Comparison of ENCODE assay signal across 8 cellular contexts in the genomic region with DNA sequence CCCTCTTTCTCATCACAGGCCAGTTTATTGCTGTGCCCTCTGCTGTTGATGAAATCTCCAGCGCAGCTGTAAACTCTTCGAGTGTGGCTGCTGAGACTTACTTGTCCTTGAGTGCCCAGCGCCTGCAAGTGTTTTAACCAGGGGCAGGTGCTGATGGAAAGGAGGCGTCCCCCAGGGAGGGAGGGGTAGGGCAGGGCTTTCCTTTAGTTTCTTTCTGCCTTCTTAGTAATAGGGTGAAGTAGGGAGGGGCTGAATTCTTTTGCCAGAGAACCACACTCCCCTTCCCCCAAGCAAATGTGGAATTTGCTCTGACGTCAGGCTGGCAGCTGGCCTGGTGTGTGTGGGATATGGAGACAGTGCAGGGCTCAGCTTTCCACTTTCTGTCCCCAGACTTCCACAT.
A peak's percentile ranks its signal among the peaks of the same experiment; 100 is the strongest.
DNase-seq lines count a peak whose midpoint lies in the region; ATAC-seq and TF ChIP-seq lines count a peak whose summit lies in the region.

No MANE protein-coding gene starts in this region.

- no peak for ATAC-seq in GM18867 (IDR thresholded peaks at IDR 0.05; ENCODE audit: unreplicated experiment)
- no peak for ATAC-seq in GM18511 (IDR thresholded peaks at IDR 0.05; ENCODE audit: unreplicated experiment)
- ATAC-seq in HG03139 (IDR thresholded peaks at IDR 0.05; ENCODE audit: unreplicated experiment): no peak

- H3K27me3 ChIP-seq in mammary epithelial cell (ENCODE audit: insufficient read depth, low read length) (no peaks in the 10 kb centered on the region), spleen (replicated peaks in 1 of 7) (no peaks in the 10 kb centered on the region)

- no peaks in the 10 kb centered on the region for H4K20me1 ChIP-seq in mammary epithelial cell (ENCODE audit: insufficient read depth, low read length)

- no peak overlapping the region for H3K9ac ChIP-seq in mammary epithelial cell (ENCODE audit: insufficient read depth, low read length)

- no peak for TF ChIP-seq POLR2A in spleen (IDR thresholded peaks at IDR 0.05)

- intact Hi-C loops in mammary epithelial cell (cut with micrococcal nuclease): no loop called here
- intact Hi-C loops in spleen (cut with DNase I; ENCODE audit: low total_unique reads): no loop called here

- DNase-seq in A172 (ENCODE audit: low spot score): peak; percentile 94
- DNase-seq in LHCN-M2 (ENCODE audit: low read depth): peak; percentile 98
- peak; percentile 69 for DNase-seq in mammary epithelial cell
- DNase-seq in kidney glomerular epithelial cell (lab: John Stamatoyannopoulos, UW): peak; percentile 93
- DNase-seq in spleen: no peak

- no peak overlapping the region for H3K4me3 ChIP-seq in mammary epithelial cell (replicated peaks in 1 of 3; ENCODE audit: insufficient read depth in 1 of 3, low read depth in 2 of 3, low read length in 3 of 3)
- H3K4me3 ChIP-seq in spleen: no peak overlapping the region

- peaks cover 20% of the 10 kb centered on the region for H3K36me3 ChIP-seq in mammary epithelial cell (ENCODE audit: insufficient read depth, low read length)
- peaks cover 0 to 100% (median 73%) of the 10 kb centered on the region in 6 donors for H3K36me3 ChIP-seq in spleen

- dilution Hi-C loops in mammary epithelial cell (cut with HindIII; ENCODE audit: low sequenced_read_pairs): no loop called here

- in situ Hi-C loops in mammary epithelial cell (cut with MboI; ENCODE audit: low sequenced_read_pairs in 2 of 2): no loop called here

- H2AFZ ChIP-seq in mammary epithelial cell (ENCODE audit: low read depth, low read length): no peak overlapping the region

- peak overlapping the region; percentile 57 for H3K27ac ChIP-seq in mammary epithelial cell (ENCODE audit: insufficient read depth, low read depth, low read length)
- peak overlapping the region in 5 of 8 donors; percentile 11 to 63 (median 53) for H3K27ac ChIP-seq in spleen

- peaks cover 2% of the 10 kb centered on the region for H3K79me2 ChIP-seq in mammary epithelial cell (ENCODE audit: insufficient read depth, low read length)

- CTCF ChIA-PET in mammary epithelial cell (lab: Charles Lee; ENCODE audit: low non-redundant PET): no interaction called here

- H3K9me3 ChIP-seq in mammary epithelial cell (replicated peaks; ENCODE audit: insufficient read depth, low read length) (no peaks in the 10 kb centered on the region), spleen (no peaks in the 10 kb centered on the region)

- no TSS peak for BruUV-seq in mammary epithelial cell (replicated peaks; lab: Mats Ljungman, UMichigan)

- H3K4me1 ChIP-seq in mammary epithelial cell (ENCODE audit: insufficient read depth, low read length): peaks cover 9% of the 10 kb centered on the region
- H3K4me1 ChIP-seq in spleen: peaks cover 0 to 14% (median 3%) of the 10 kb centered on the region in 6 donors

- no peak overlapping the region for H3K4me2 ChIP-seq in mammary epithelial cell (ENCODE audit: insufficient read depth, low read depth, low read length)

- TF ChIP-seq CTCF in mammary epithelial cell (conservative IDR thresholded peaks at IDR 0.05 in 1 of 2, IDR thresholded peaks at IDR 0.05 in 1 of 2; ENCODE audit: extremely low read depth in 1 of 2, insufficient read depth in 1 of 2, low read depth in 1 of 2, low read length in 2 of 2): no peak
- no peak for TF ChIP-seq CTCF in spleen (IDR thresholded peaks at IDR 0.05 in 8 of 11, conservative IDR thresholded peaks at IDR 0.05 in 3 of 11)

- WGBS in mammary epithelial cell (ENCODE audit: low coverage, missing lambda C conversion rate): 63% methylated on average over 4 of the region's 5 CpGs
- WGBS in spleen, 5 donors: 38 to 65% (median 45%) methylated on average over 5 of the region's 5 CpGs
